ENCODE assay signal across 16 cellular contexts in the genomic region with DNA sequence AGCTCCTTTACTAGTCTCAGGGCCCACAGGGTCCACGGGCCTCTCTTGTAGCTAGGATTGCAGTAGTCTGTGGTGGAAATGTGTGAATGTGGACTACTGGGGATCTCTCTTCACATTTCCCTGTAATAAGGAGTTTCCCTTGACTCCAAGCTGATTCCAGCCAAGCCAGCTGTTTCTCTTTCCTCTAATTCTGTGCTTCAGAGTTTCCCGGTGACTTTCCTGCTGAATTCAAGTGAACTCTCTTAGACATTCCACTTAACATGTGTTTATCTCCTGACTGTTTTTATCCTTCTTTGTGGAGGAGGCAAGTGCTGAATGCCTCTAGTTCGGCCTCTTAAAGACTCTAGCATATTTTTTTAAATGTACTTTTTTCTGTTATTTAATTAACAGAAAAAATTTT.
DNase-seq lines count a peak whose midpoint lies in the region; ATAC-seq, FAIRE-seq and TF ChIP-seq lines count a peak whose summit lies in the region.
"Had no signal": no experiment of that assay in that cellular context is flagged by ENCODE, and none has a peak within 500 bp of the region (broad histone marks: within the 10 kb centered on the region; RNA-seq: fewer than 3 reads in every experiment).

No MANE protein-coding gene starts in this region.

- peak overlapping the region; percentile 75 for H2AFZ ChIP-seq in K562 (ENCODE audit: low read depth, low read length)

- no peak for TF ChIP-seq RAD21 in K562 (CRISPR knock-in tag; conservative IDR thresholded peaks at IDR 0.05 in 1 of 2, IDR thresholded peaks at IDR 0.05 in 1 of 2)

- no peak overlapping the region for H3K9ac ChIP-seq in K562 (ENCODE audit: insufficient read depth in 1 of 2, low read depth in 2 of 2, low read length in 2 of 2)

- no peak for TF ChIP-seq CTCF in cardiac muscle cell (IDR thresholded peaks at IDR 0.05; ENCODE audit: low read depth, low read length)
- TF ChIP-seq CTCF in K562 (IDR thresholded peaks at IDR 0.05 in 2 of 3, conservative IDR thresholded peaks at IDR 0.05 in 1 of 3; ENCODE audit: insufficient read depth in 2 of 3, low read depth in 1 of 3, low read length in 3 of 3) = no peak
- no peak for TF ChIP-seq CTCF in tibial nerve (IDR thresholded peaks at IDR 0.05)

- intact Hi-C loops in left cardiac atrium (cut with DNase I) = no loop called here
- intact Hi-C loops in K562 (cut with micrococcal nuclease) = no loop called here

- in situ Hi-C loops in K562 (cut with MboI) = no loop called here

- TF ChIP-seq POLR2A in K562 (conservative IDR thresholded peaks at IDR 0.05) (no peak), tibial nerve (IDR thresholded peaks at IDR 0.05) (no peak)

- ATAC-seq in left cardiac atrium = no peak
- ATAC-seq in K562 = no peak; the same call in 2 of the 3 replicates
- no peak for ATAC-seq in GM18909 (IDR thresholded peaks at IDR 0.05; ENCODE audit: poor library complexity, unreplicated experiment)
- ATAC-seq in HG03039 (IDR thresholded peaks at IDR 0.05; ENCODE audit: unreplicated experiment) = no peak
- ATAC-seq: PC-3 had no signal

- H3K36me3 ChIP-seq in cardiac muscle cell (no peaks in the 10 kb centered on the region), K562 (ENCODE audit: control insufficient read depth, insufficient read depth, low read length) (no peaks in the 10 kb centered on the region), mesodermal cell (ENCODE audit: control insufficient read depth, insufficient read depth, low read length) (no peaks in the 10 kb centered on the region), tibial nerve (no peaks in the 10 kb centered on the region)

- TF ChIP-seq EP300 in K562 (IDR thresholded peaks at IDR 0.05; ENCODE audit: low read length) (no peak), tibial nerve (IDR thresholded peaks at IDR 0.05) (no peak)

- no peak overlapping the region for H3K4me3 ChIP-seq in cardiac muscle cell
- no peak overlapping the region for H3K4me3 ChIP-seq in K562
- no peak overlapping the region for H3K4me3 ChIP-seq in mesodermal cell (ENCODE audit: extremely low read depth, insufficient read depth, low read length, poor library complexity, severe bottlenecking)
- no peak overlapping the region for H3K4me3 ChIP-seq in tibial nerve

- H4K20me1 ChIP-seq in K562 (replicated peaks; ENCODE audit: control insufficient read depth, insufficient read depth, low read length) = no peaks in the 10 kb centered on the region

- CTCF ChIA-PET in K562 (lab: Yijun Ruan, JAX; ENCODE audit: low intra/inter-chr PET ratio) = no interaction called here

- H3K27ac ChIP-seq in cardiac muscle cell (peak overlapping the region; percentile 70), K562 (ENCODE audit: extremely low read depth, low read depth, low read length) (no peak overlapping the region), mesodermal cell (ENCODE audit: low read depth, low read length, severe bottlenecking) (peak overlapping the region; percentile 24), tibial nerve (no peak overlapping the region)

- H3K9me1 ChIP-seq in K562 (ENCODE audit: control insufficient read depth, insufficient read depth, low read length) = no peaks in the 10 kb centered on the region

- H3K9me3 ChIP-seq in cardiac muscle cell (ENCODE audit: low read depth) = no peaks in the 10 kb centered on the region
- no peaks in the 10 kb centered on the region for H3K9me3 ChIP-seq in K562 (replicated peaks; ENCODE audit: control insufficient read depth, insufficient read depth, low read depth, low read length)
- no peaks in the 10 kb centered on the region for H3K9me3 ChIP-seq in mesodermal cell (ENCODE audit: control insufficient read depth, low read length)
- no peaks in the 10 kb centered on the region for H3K9me3 ChIP-seq in tibial nerve

- no TSS peak for BruUV-seq in K562 (replicated peaks; lab: Mats Ljungman, UMichigan)

- no peaks in the 10 kb centered on the region for H3K27me3 ChIP-seq in cardiac muscle cell
- no peaks in the 10 kb centered on the region for H3K27me3 ChIP-seq in K562 (ENCODE audit: control insufficient read depth in 2 of 2, insufficient read depth in 2 of 2, low read length in 2 of 2)
- no peaks in the 10 kb centered on the region for H3K27me3 ChIP-seq in tibial nerve

- no peaks in the 10 kb centered on the region for H3K79me2 ChIP-seq in K562 (ENCODE audit: control insufficient read depth, insufficient read depth, low read length)

- no peak overlapping the region for H3K4me2 ChIP-seq in K562 (ENCODE audit: insufficient read depth, low read length)

- no peak for FAIRE-seq in K562 (lab: Jason Lieb, UNC)

- POLR2A ChIA-PET in K562 (lab: Yijun Ruan, JAX) = no interaction called here

- DNase-seq in cardiac muscle cell (ENCODE audit: low read depth in 1 of 2, low spot score in 1 of 2) = peak in 1 of 2 donors; percentile 60
- DNase-seq in left cardiac atrium = no peak
- no peak for DNase-seq in K562 (ENCODE audit: extremely low read depth in 1 of 4, low spot score in 3 of 4)
- no peak for DNase-seq in tibial nerve (ENCODE audit: low spot score in 2 of 2)
- DNase-seq: DMS 273 treated with DMSO at 0.1 percent for 48 hours, HCEC 1CT, NCI-H1105, NCI-H2081 treated with DMSO at 0.1 percent for 48 hours, NCI-H226, NCI-H524 treated with DMSO at 0.1 percent for 48 hours, PC-3, RPMI8226, SIG-M5 had no signal

- H3K4me1 ChIP-seq in cardiac muscle cell (ENCODE audit: low read depth) (no peaks in the 10 kb centered on the region), K562 (replicated peaks in 1 of 2; ENCODE audit: control insufficient read depth in 2 of 2, insufficient read depth in 2 of 2, low read length in 2 of 2) (no peaks in the 10 kb centered on the region), mesodermal cell (ENCODE audit: control insufficient read depth, insufficient read depth, low read length, poor library complexity, severe bottlenecking) (no peaks in the 10 kb centered on the region), tibial nerve (no peaks in the 10 kb centered on the region)

- WGBS in K562 (ENCODE audit: insufficient coverage, low coverage, missing lambda C conversion rate) = 19% methylated on average over 3 of the region's 3 CpGs
- 100% methylated on average over 1 of the region's 3 CpGs for WGBS in mesodermal cell (ENCODE audit: insufficient coverage in 2 of 2), 2 experiments
- WGBS in tibial nerve, 2 donors = 58 to 65% methylated on average over 3 of the region's 3 CpGs

TF ChIP-seq in K562, 482 proteins besides CTCF, POLR2A, EP300 and RAD21 (continues in another document):
- TF ChIP-seq CBFA2T2 (conservative IDR thresholded peaks at IDR 0.05) (no peak), BDP1 (IDR thresholded peaks at IDR 0.05; ENCODE audit: insufficient read depth, insufficient read length) (no peak), MTF1 (CRISPR knock-in tag; IDR thresholded peaks at IDR 0.05; ENCODE audit: borderline replicate concordance) (no peak), NONO (IDR thresholded peaks at IDR 0.05; ENCODE audit: low read depth in 2 of 2, low read length in 1 of 2) (no peak), ZC3H4 (CRISPR knock-in tag; IDR thresholded peaks at IDR 0.05; ENCODE audit: borderline replicate concordance) (no peak), CREBBP (IDR thresholded peaks at IDR 0.05; ENCODE audit: low read depth, low read length) (no peak), HDAC8 (tag; IDR thresholded peaks at IDR 0.05) (no peak), RFX5 (IDR thresholded peaks at IDR 0.05; ENCODE audit: low read depth, low read length) (no peak), ZNF354B (CRISPR knock-in tag; IDR thresholded peaks at IDR 0.05) (no peak)
- TF ChIP-seq, protein P1, sequence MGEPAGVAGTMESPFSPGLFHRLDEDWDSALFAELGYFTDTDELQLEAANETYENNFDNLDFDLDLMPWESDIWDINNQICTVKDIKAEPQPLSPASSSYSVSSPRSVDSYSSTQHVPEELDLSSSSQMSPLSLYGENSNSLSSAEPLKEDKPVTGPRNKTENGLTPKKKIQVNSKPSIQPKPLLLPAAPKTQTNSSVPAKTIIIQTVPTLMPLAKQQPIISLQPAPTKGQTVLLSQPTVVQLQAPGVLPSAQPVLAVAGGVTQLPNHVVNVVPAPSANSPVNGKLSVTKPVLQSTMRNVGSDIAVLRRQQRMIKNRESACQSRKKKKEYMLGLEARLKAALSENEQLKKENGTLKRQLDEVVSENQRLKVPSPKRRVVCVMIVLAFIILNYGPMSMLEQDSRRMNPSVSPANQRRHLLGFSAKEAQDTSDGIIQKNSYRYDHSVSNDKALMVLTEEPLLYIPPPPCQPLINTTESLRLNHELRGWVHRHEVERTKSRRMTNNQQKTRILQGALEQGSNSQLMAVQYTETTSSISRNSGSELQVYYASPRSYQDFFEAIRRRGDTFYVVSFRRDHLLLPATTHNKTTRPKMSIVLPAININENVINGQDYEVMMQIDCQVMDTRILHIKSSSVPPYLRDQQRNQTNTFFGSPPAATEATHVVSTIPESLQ (CRISPR knock-in tag; IDR thresholded peaks at IDR 0.05) = no peak

Comparison
In these comparisons a context has a peak if more than half of its experiments do, and no peak if none do; other contexts are left out.
1. H3K27ac ChIP-seq: peak in cardiac muscle cell (single experiment) and mesodermal cell (single experiment); none in K562 (single experiment) and tibial nerve (0 of 4).